29 cellular contexts compared by ENCODE assay signal in genomic region chr18:37424507-37424906, GRCh38.
"Had no signal": no experiment of that assay in that cellular context is flagged by ENCODE, and none has a peak within 500 bp of the region (broad histone marks: within the 10 kb centered on the region; RNA-seq: fewer than 3 reads in every experiment).

No MANE protein-coding gene starts in this region.

- H3K27ac ChIP-seq: ascending aorta, cardiac muscle cell, colonic mucosa, epithelial cell of prostate, esophagus squamous epithelium, neural progenitor cell, right lobe of liver, skin epidermis, thoracic aorta, upper lobe of left lung, VCaP had no signal

- H3K4me2 ChIP-seq: neural progenitor cell had no signal

- H3K4me1 Mint-ChIP-seq: stimulated activated effector memory CD8-positive, alpha-beta T cell treated with anti-CD3 and anti-CD28 coated beads, Interleukin-12 subunit alpha, Interleukin-12 subunit beta, amount 100 ng/mL, for 72 hours had no signal

- H3K27ac Mint-ChIP-seq: activated naive CD8-positive, alpha-beta T cell; activated T-cell treated with anti-CD3 and anti-CD28 coated beads, Interleukin-2, amount 50 U/mL, for 72 hours; naive thymus-derived CD4-positive, alpha-beta T cell; neural progenitor cell; stimulated activated effector memory CD8-positive, alpha-beta T cell treated with anti-CD3 and anti-CD28 coated beads, Interleukin-12 subunit alpha, Interleukin-12 subunit beta, amount 100 ng/mL, for 72 hours; stimulated activated naive CD8-positive, alpha-beta T cell treated with anti-CD3 and anti-CD28 coated beads, Interleukin-15, Interleukin-2, amounts not matched to agents 100 ng/mL and 50 ng/mL, for 24 hours had no signal

- H3K4me3 Mint-ChIP-seq: activated naive CD8-positive, alpha-beta T cell; activated T-cell treated with anti-CD3 and anti-CD28 coated beads, Interleukin-2, amount 50 U/mL, for 72 hours; brain; naive thymus-derived CD4-positive, alpha-beta T cell; neural progenitor cell; stimulated activated effector memory CD8-positive, alpha-beta T cell treated with anti-CD3 and anti-CD28 coated beads, Interleukin-12 subunit alpha, Interleukin-12 subunit beta, amount 100 ng/mL, for 72 hours; stimulated activated naive CD8-positive, alpha-beta T cell treated with anti-CD3 and anti-CD28 coated beads, Interleukin-15, Interleukin-2, amounts not matched to agents 100 ng/mL and 50 ng/mL, for 24 hours had no signal

- H3K27me3 Mint-ChIP-seq: activated naive CD8-positive, alpha-beta T cell; stimulated activated naive CD8-positive, alpha-beta T cell treated with anti-CD3 and anti-CD28 coated beads, Interleukin-15, Interleukin-2, amounts not matched to agents 100 ng/mL and 50 ng/mL, for 24 hours had no signal

- H3K9ac ChIP-seq: neural progenitor cell had no signal

- H3K4me1 ChIP-seq: ascending aorta, colonic mucosa, esophagus squamous epithelium, right lobe of liver, upper lobe of left lung had no signal

- DNase-seq: activated CD4-positive, alpha-beta T cell treated with anti-CD3 and anti-CD28 coated beads for 4 hours; activated CD4-positive, alpha-beta T cell treated with anti-CD3 and anti-CD28 coated beads, Interleukin-2, amount 50 U/mL, for 4 hours; activated effector memory CD4-positive, alpha-beta T cell treated with Interleukin-2 at 50 U/mL for 16 hours; activated naive CD4-positive, alpha-beta T cell treated with Interleukin-2 at 50 U/mL for 16 hours; activated T-cell treated with anti-CD3 and anti-CD28 coated beads for 4 hours; activated T-cell treated with anti-CD3 and anti-CD28 coated beads, Interleukin-2, amount 50 U/mL, for 72 hours; cerebellar nuclear complex; colonic mucosa; effector CD8-positive, alpha-beta T cell; esophagus squamous epithelium; foreskin melanocyte; hippocampal formation; left colon; mammary epithelial cell; naive thymus-derived CD4-positive, alpha-beta T cell; right lobe of liver; stimulated activated CD4-positive, alpha-beta T cell treated with anti-CD3 and anti-CD28 coated beads, Interleukin-4, amount 100 ng/mL, for 24 hours; upper lobe of left lung had no signal

- H2AFZ ChIP-seq: neural progenitor cell had no signal

- H3K36me3 Mint-ChIP-seq: activated naive CD8-positive, alpha-beta T cell; brain; naive thymus-derived CD4-positive, alpha-beta T cell; neural progenitor cell; stimulated activated effector memory CD8-positive, alpha-beta T cell treated with anti-CD3 and anti-CD28 coated beads, Interleukin-12 subunit alpha, Interleukin-12 subunit beta, amount 100 ng/mL, for 72 hours had no signal

- H3K4me3 ChIP-seq: ascending aorta, cardiac muscle cell, colonic mucosa, esophagus squamous epithelium, neural progenitor cell, right lobe of liver, skin epidermis, thoracic aorta, upper lobe of left lung had no signal

- H3K9me3 Mint-ChIP-seq: activated T-cell treated with anti-CD3 and anti-CD28 coated beads, Interleukin-2, amount 50 U/mL, for 72 hours; naive thymus-derived CD4-positive, alpha-beta T cell; neural progenitor cell; stimulated activated effector memory CD8-positive, alpha-beta T cell treated with anti-CD3 and anti-CD28 coated beads, Interleukin-12 subunit alpha, Interleukin-12 subunit beta, amount 100 ng/mL, for 72 hours; stimulated activated naive CD8-positive, alpha-beta T cell treated with anti-CD3 and anti-CD28 coated beads, Interleukin-15, Interleukin-2, amounts not matched to agents 100 ng/mL and 50 ng/mL, for 24 hours had no signal

- H3K36me3 ChIP-seq: ascending aorta, cardiac muscle cell, colonic mucosa, esophagus squamous epithelium, neural progenitor cell, right lobe of liver, thoracic aorta, upper lobe of left lung had no signal

- H3K9me3 ChIP-seq: ascending aorta, colonic mucosa, esophagus squamous epithelium, right lobe of liver, thoracic aorta, upper lobe of left lung had no signal

- H3K27me3 ChIP-seq: ascending aorta, cardiac muscle cell, colonic mucosa, neural progenitor cell, right lobe of liver, upper lobe of left lung had no signal

- ATAC-seq: activated T-cell treated with anti-CD3 and anti-CD28 coated beads, Interleukin-2, amount 50 U/mL, for 72 hours; left colon; naive thymus-derived CD4-positive, alpha-beta T cell; right lobe of liver; stimulated activated effector memory CD8-positive, alpha-beta T cell treated with anti-CD3 and anti-CD28 coated beads, Interleukin-12 subunit alpha, Interleukin-12 subunit beta, amount 100 ng/mL, for 72 hours had no signal
